ENCODE assay signal across 2 cellular contexts in the genomic region with DNA sequence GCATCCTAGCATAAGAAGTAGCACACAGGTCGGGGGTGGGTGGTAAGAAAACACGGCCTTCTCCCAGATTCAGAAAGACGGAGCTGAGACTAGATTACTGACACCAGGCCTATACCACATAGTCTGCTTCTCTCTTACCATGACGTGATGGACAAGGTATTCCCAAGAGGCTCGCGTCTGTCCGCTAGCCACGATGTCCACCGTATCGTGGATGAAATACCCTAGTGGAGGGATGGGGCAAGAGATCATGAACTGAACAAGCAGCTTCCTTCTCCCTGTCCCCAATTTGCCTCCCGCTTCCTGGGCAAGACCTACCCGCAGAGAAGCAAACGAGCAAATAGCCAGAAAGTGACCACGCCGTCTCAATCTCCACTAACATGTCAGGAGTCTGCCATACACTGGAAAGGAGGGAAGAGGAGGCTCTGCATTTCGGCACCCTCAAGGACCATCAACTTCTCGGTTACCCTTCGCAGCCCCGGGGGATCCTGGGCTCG.
TF ChIP-seq lines count a peak whose summit lies in the region.

No MANE protein-coding gene starts in this region.

TF ChIP-seq in HEK293, 187 proteins besides CTCF, POLR2A, EP300 and RAD21 (continues in another document):
- TF ChIP-seq, protein P1, sequence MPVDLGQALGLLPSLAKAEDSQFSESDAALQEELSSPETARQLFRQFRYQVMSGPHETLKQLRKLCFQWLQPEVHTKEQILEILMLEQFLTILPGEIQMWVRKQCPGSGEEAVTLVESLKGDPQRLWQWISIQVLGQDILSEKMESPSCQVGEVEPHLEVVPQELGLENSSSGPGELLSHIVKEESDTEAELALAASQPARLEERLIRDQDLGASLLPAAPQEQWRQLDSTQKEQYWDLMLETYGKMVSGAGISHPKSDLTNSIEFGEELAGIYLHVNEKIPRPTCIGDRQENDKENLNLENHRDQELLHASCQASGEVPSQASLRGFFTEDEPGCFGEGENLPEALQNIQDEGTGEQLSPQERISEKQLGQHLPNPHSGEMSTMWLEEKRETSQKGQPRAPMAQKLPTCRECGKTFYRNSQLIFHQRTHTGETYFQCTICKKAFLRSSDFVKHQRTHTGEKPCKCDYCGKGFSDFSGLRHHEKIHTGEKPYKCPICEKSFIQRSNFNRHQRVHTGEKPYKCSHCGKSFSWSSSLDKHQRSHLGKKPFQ (tag by site-specific recombination; IDR thresholded peaks at IDR 0.05), result peak; percentile 23; the same call in 1 of the 2 replicates
- TF ChIP-seq BCL11B (tag by site-specific recombination; IDR thresholded peaks at IDR 0.05; ENCODE audit: low read depth) (peak; percentile 95), ZSCAN16 (tag by site-specific recombination; IDR thresholded peaks at IDR 0.05) (no peak), ZNF2 (tag by site-specific recombination; IDR thresholded peaks at IDR 0.05) (peak; percentile 75; the same call in 1 of the 2 replicates), EGR2 (tag by site-specific recombination; IDR thresholded peaks at IDR 0.05; ENCODE audit: low read depth) (peak; percentile 30; the same call in 1 of the 2 replicates), ZNF837 (tag by site-specific recombination; IDR thresholded peaks at IDR 0.05) (0 out of 2 replicates have a peak, but pooled peaks have one; percentile 20), ZNF239 (tag by site-specific recombination; IDR thresholded peaks at IDR 0.05) (no peak), ZBTB17 (tag by site-specific recombination; IDR thresholded peaks at IDR 0.05) (0 out of 2 replicates have a peak, but pooled peaks have one; percentile 86), ZNF146 (tag by site-specific recombination; IDR thresholded peaks at IDR 0.05) (peak; percentile 2; the same call in 1 of the 2 replicates), ZNF843 (tag by site-specific recombination; IDR thresholded peaks at IDR 0.05) (peak; percentile 33), ZNF473 (tag by site-specific recombination; IDR thresholded peaks at IDR 0.05) (no peak), ZBTB7A (tag by site-specific recombination; IDR thresholded peaks at IDR 0.05; ENCODE audit: low read depth) (no peak), KLF17 (tag by site-specific recombination; IDR thresholded peaks at IDR 0.05) (peak; percentile 13), ZNF391 (tag by site-specific recombination; IDR thresholded peaks at IDR 0.05; ENCODE audit: borderline replicate concordance, low read depth) (0 out of 2 replicates have a peak, but pooled peaks have one; percentile 40), ZNF768 (tag by site-specific recombination; IDR thresholded peaks at IDR 0.05) (0 out of 2 replicates have a peak, but pooled peaks have one; percentile 18), ZSCAN30 (tag by site-specific recombination; IDR thresholded peaks at IDR 0.05) (peak; percentile 67), GFI1B (tag by site-specific recombination; IDR thresholded peaks at IDR 0.05) (no peak), GLIS1 (tag by site-specific recombination; IDR thresholded peaks at IDR 0.05) (no peak), SCRT2 (tag by site-specific recombination; IDR thresholded peaks at IDR 0.05) (no peak), ZNF292 (tag by site-specific recombination; IDR thresholded peaks at IDR 0.05; ENCODE audit: borderline replicate concordance, low read depth) (no peak), HOXC10 (CRISPR knock-in tag; IDR thresholded peaks at IDR 0.05) (no peak), ZBTB1 (tag by site-specific recombination; IDR thresholded peaks at IDR 0.05) (no peak), ZNF366 (tag by site-specific recombination; conservative IDR thresholded peaks at IDR 0.05) (peak; percentile 98)
- TF ChIP-seq, protein P2, sequence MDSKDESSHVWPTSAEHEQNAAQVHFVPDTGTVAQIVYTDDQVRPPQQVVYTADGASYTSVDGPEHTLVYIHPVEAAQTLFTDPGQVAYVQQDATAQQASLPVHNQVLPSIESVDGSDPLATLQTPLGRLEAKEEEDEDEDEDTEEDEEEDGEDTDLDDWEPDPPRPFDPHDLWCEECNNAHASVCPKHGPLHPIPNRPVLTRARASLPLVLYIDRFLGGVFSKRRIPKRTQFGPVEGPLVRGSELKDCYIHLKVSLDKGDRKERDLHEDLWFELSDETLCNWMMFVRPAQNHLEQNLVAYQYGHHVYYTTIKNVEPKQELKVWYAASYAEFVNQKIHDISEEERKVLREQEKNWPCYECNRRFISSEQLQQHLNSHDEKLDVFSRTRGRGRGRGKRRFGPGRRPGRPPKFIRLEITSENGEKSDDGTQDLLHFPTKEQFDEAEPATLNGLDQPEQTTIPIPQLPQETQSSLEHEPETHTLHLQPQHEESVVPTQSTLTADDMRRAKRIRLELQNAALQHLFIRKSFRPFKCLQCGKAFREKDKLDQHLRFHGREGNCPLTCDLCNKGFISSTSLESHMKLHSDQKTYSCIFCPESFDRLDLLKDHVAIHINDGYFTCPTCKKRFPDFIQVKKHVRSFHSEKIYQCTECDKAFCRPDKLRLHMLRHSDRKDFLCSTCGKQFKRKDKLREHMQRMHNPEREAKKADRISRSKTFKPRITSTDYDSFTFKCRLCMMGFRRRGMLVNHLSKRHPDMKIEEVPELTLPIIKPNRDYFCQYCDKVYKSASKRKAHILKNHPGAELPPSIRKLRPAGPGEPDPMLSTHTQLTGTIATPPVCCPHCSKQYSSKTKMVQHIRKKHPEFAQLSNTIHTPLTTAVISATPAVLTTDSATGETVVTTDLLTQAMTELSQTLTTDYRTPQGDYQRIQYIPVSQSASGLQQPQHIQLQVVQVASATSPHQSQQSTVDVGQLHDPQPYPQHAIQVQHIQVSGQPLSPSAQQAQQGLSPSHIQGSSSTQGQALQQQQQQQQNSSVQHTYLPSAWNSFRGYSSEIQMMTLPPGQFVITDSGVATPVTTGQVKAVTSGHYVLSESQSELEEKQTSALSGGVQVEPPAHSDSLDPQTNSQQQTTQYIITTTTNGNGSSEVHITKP (tag by site-specific recombination; IDR thresholded peaks at IDR 0.05), result no peak
- TF ChIP-seq, protein P3, sequence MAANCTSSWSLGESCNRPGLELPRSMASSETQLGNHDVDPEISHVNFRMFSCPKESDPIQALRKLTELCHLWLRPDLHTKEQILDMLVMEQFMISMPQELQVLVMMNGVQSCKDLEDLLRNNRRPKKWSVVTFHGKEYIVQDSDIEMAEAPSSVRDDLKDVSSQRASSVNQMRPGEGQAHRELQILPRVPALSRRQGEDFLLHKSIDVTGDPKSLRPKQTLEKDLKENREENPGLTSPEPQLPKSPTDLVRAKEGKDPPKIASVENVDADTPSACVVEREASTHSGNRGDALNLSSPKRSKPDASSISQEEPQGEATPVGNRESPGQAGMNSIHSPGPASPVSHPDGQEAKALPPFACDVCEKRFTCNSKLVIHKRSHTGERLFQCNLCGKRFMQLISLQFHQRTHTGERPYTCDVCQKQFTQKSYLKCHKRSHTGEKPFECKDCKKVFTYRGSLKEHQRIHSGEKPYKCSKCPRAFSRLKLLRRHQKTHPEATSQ (tag by site-specific recombination; IDR thresholded peaks at IDR 0.05), result 0 out of 2 replicates have a peak, but pooled peaks have one; percentile 22

TF ChIP-seq in neural cell, 6 proteins besides CTCF, POLR2A, EP300 and RAD21 (continued from another document):
- TF ChIP-seq REST (IDR thresholded peaks at IDR 0.05; ENCODE audit: borderline replicate concordance) (no peak), EZH2 (IDR thresholded peaks at IDR 0.05; ENCODE audit: borderline replicate concordance, insufficient read depth, low read length, poor library complexity, severe bottlenecking) (no peak)
